15 cellular contexts compared by ENCODE assay signal in genomic region chr2:133829686-133830085, GRCh38.
DNase-seq lines count a peak whose midpoint lies in the region; ATAC-seq and TF ChIP-seq lines count a peak whose summit lies in the region.
"Had no signal": no experiment of that assay in that cellular context is flagged by ENCODE, and none has a peak within 500 bp of the region (broad histone marks: within the 10 kb centered on the region; RNA-seq: fewer than 3 reads in every experiment).

No MANE protein-coding gene starts in this region.

- POLR2A ChIA-PET in IMR-90 (lab: Charles Lee; ENCODE audit: unreplicated experiment): no interaction called here
- POLR2A ChIA-PET in activated CD4-positive, alpha-beta T cell treated with anti-CD3 and anti-CD28 coated beads for 36 hours (lab: Charles Lee): no interaction called here

- peaks cover 5% of the 10 kb centered on the region for H3K4me1 Mint-ChIP-seq in osteocyte (ENCODE audit: unreplicated experiment)
- H3K4me1 Mint-ChIP-seq in activated CD4-positive, alpha-beta T cell treated with anti-CD3 and anti-CD28 coated beads for 36 hours: no peaks in the 10 kb centered on the region
- H3K4me1 Mint-ChIP-seq: CD4-positive, alpha-beta memory T cell had no signal

- no peak for TF ChIP-seq POLR2A in IMR-90 (IDR thresholded peaks at IDR 0.05; ENCODE audit: low read depth, low read length)
- no peak for TF ChIP-seq POLR2A in tibial nerve (IDR thresholded peaks at IDR 0.05)

- no TSS peak for BruUV-seq in IMR-90 (replicated peaks; lab: Mats Ljungman, UMichigan)

- no peak for TF ChIP-seq EP300 in tibial nerve (IDR thresholded peaks at IDR 0.05)

- H3K56ac ChIP-seq in IMR-90 (ENCODE audit: extremely low read depth, insufficient read depth, low read length): no peak overlapping the region

- peaks cover 7% of the 10 kb centered on the region; the same call in 1 of the 2 replicates for H3K9me1 ChIP-seq in IMR-90 (ENCODE audit: insufficient read depth, low read length)

- H4K5ac ChIP-seq in IMR-90 (ENCODE audit: low read depth, low read length): peak overlapping the region; percentile 86; the same call in 1 of the 2 replicates

- peak overlapping the region; percentile 66; the same call in 1 of the 2 replicates for H3K23ac ChIP-seq in IMR-90 (ENCODE audit: low read depth, low read length)

- no peak for TF ChIP-seq CTCF in IMR-90 (conservative IDR thresholded peaks at IDR 0.05; ENCODE audit: low read depth, low read length)
- TF ChIP-seq CTCF in osteocyte (IDR thresholded peaks at IDR 0.05): no peak
- TF ChIP-seq CTCF in left lung (IDR thresholded peaks at IDR 0.05): no peak
- no peak for TF ChIP-seq CTCF in tibial nerve (IDR thresholded peaks at IDR 0.05)

- H3K4ac ChIP-seq in IMR-90 (ENCODE audit: low read depth, low read length): peak overlapping the region; percentile 88

- peak overlapping the region; percentile 79 for H2BK120ac ChIP-seq in IMR-90 (ENCODE audit: low read depth, low read length)

- H4K91ac ChIP-seq in IMR-90 (ENCODE audit: insufficient read depth, low read depth, low read length): peak overlapping the region; percentile 82

- H3K36me3 ChIP-seq in IMR-90 (ENCODE audit: control insufficient read depth, insufficient read depth, low read length): no peaks in the 10 kb centered on the region
- H3K36me3 ChIP-seq in left lung: no peaks in the 10 kb centered on the region
- H3K36me3 ChIP-seq in tibial nerve: no peaks in the 10 kb centered on the region
- H3K36me3 ChIP-seq: BE2C had no signal

- H3K27ac ChIP-seq in IMR-90 (ENCODE audit: insufficient read depth, low read length) (0 out of 2 replicates have a peak overlapping the region, but pooled peaks have one; percentile 26), left lung (no peak overlapping the region), tibial nerve (no peak overlapping the region)
- H3K27ac ChIP-seq: C4-2B, GM23248 had no signal

- intact Hi-C loops in IMR-90 (cut with micrococcal nuclease) (no loop called here), left lung (cut with DNase I) (no loop called here)
- intact Hi-C loops in activated CD4-positive, alpha-beta T cell treated with anti-CD3 and anti-CD28 coated beads for 36 hours (cut with DNase I, micrococcal nuclease): loop anchor here in 1 of 2 experiments (5.0 kb wide), 1 partner anchor 217 kb away; no protein-coding TSS in a partner anchor

- H4K8ac ChIP-seq in IMR-90 (ENCODE audit: low read depth in 2 of 2, low read length in 2 of 2): peak overlapping the region; percentile 3 to 81; a peak in 2 of 4 replicates

- peak overlapping the region; percentile 84 for H2AK9ac ChIP-seq in IMR-90 (replicated peaks; ENCODE audit: low read depth, low read length, poor library complexity)

- H3K4me3 Mint-ChIP-seq in osteocyte (ENCODE audit: unreplicated experiment): no peak overlapping the region
- H3K4me3 Mint-ChIP-seq in activated CD4-positive, alpha-beta T cell treated with anti-CD3 and anti-CD28 coated beads for 36 hours: no peak overlapping the region
- H3K4me3 Mint-ChIP-seq: CD4-positive, alpha-beta memory T cell had no signal

- peaks cover 7% of the 10 kb centered on the region for H3K4me1 ChIP-seq in IMR-90 (ENCODE audit: control insufficient read depth, insufficient read depth, low read length)
- no peaks in the 10 kb centered on the region for H3K4me1 ChIP-seq in left lung
- H3K4me1 ChIP-seq in tibial nerve: no peaks in the 10 kb centered on the region
- H3K4me1 ChIP-seq: BE2C had no signal

- no CpG with 5 or more reads among the region's 3 CpGs for WGBS in IMR-90 (ENCODE audit: extremely low coverage in 2 of 2, insufficient read length in 1 of 2), 2 experiments
- WGBS in tibial nerve, 2 donors: 33 to 43% methylated on average over 3 of the region's 3 CpGs

- H3K9me3 ChIP-seq in IMR-90 (ENCODE audit: control insufficient read depth, insufficient read depth, low read length) (peaks cover 2% of the 10 kb centered on the region; the same call in 1 of the 2 replicates), left lung (no peaks in the 10 kb centered on the region), tibial nerve (peaks cover 0 to 3% (median 0%) of the 10 kb centered on the region in 4 donors)
- H3K9me3 ChIP-seq: BE2C had no signal

- CTCF ChIA-PET in IMR-90 (lab: Yijun Ruan, JAX): interaction anchor here (0.6 to 1.2 kb wide), 3 partner anchors 9 to 1922 kb away, joined by 3 to 4 read pairs (median 3); no protein-coding TSS in a partner anchor
- CTCF ChIA-PET in activated CD4-positive, alpha-beta T cell treated with anti-CD3 and anti-CD28 coated beads for 36 hours (lab: Charles Lee): no interaction called here

- H3K27me3 ChIP-seq in IMR-90 (ENCODE audit: control insufficient read depth, insufficient read depth, low read length): no peaks in the 10 kb centered on the region
- H3K27me3 ChIP-seq in left lung: no peaks in the 10 kb centered on the region
- H3K27me3 ChIP-seq in tibial nerve: no peaks in the 10 kb centered on the region
- H3K27me3 ChIP-seq: BE2C had no signal

- H2BK5ac ChIP-seq in IMR-90 (ENCODE audit: low read depth, low read length, poor library complexity, severe bottlenecking): peak overlapping the region; percentile 19

- H3K27ac Mint-ChIP-seq in osteocyte (ENCODE audit: unreplicated experiment): no peak overlapping the region
- H3K27ac Mint-ChIP-seq in activated CD4-positive, alpha-beta T cell treated with anti-CD3 and anti-CD28 coated beads for 36 hours: no peak overlapping the region
- H3K27ac Mint-ChIP-seq: CD4-positive, alpha-beta memory T cell had no signal

- no peak for DNase-seq in IMR-90
- peak; percentile 83 for DNase-seq in kidney glomerular epithelial cell (lab: John Stamatoyannopoulos, UW)
- peak; percentile 10 for DNase-seq in osteocyte (ENCODE audit: extremely low spot score, unreplicated experiment)
- no peak for DNase-seq in left lung
- no peak for DNase-seq in tibial nerve (ENCODE audit: low spot score in 2 of 2)
- no peak for DNase-seq in activated CD4-positive, alpha-beta T cell treated with anti-CD3 and anti-CD28 coated beads for 36 hours
- DNase-seq: BE2C; CD4-positive, alpha-beta memory T cell; DMS153; DMS79 treated with DMSO at 0.1 percent for 48 hours; GDM1; GM23248 had no signal

- H3K4me2 ChIP-seq in IMR-90 (ENCODE audit: low read depth, low read length): no peak overlapping the region

- H3K4me3 ChIP-seq in IMR-90 (ENCODE audit: insufficient read depth, low read depth, low read length): no peak overlapping the region
- H3K4me3 ChIP-seq in left lung: no peak overlapping the region
- no peak overlapping the region for H3K4me3 ChIP-seq in tibial nerve
- H3K4me3 ChIP-seq: GM23248 had no signal

- ATAC-seq in IMR-90 (ENCODE audit: low read depth) (no peak; the same call in 1 of the 2 replicates), left lung (no peak), HG03469 (IDR thresholded peaks at IDR 0.05; ENCODE audit: unreplicated experiment) (no peak)
- ATAC-seq in activated CD4-positive, alpha-beta T cell treated with anti-CD3 and anti-CD28 coated beads for 36 hours: no peak
- ATAC-seq: HCT116 had no signal

- peak overlapping the region; percentile 89; the same call in 1 of the 2 replicates for H3K14ac ChIP-seq in IMR-90 (replicated peaks; ENCODE audit: low read depth, low read length)

- H3K9ac ChIP-seq in IMR-90 (ENCODE audit: low read depth, low read length): no peak overlapping the region
- H3K9ac ChIP-seq: GM23248 had no signal

- H3K9me3 Mint-ChIP-seq in osteocyte (ENCODE audit: unreplicated experiment): peaks cover 4% of the 10 kb centered on the region
- H3K9me3 Mint-ChIP-seq in activated CD4-positive, alpha-beta T cell treated with anti-CD3 and anti-CD28 coated beads for 36 hours (ENCODE audit: low read depth): peaks cover 2% of the 10 kb centered on the region
- H3K9me3 Mint-ChIP-seq: CD4-positive, alpha-beta memory T cell had no signal

- no peaks in the 10 kb centered on the region for H3K36me3 Mint-ChIP-seq in osteocyte (ENCODE audit: unreplicated experiment)
- no peaks in the 10 kb centered on the region for H3K36me3 Mint-ChIP-seq in activated CD4-positive, alpha-beta T cell treated with anti-CD3 and anti-CD28 coated beads for 36 hours (ENCODE audit: low read depth)
- H3K36me3 Mint-ChIP-seq: CD4-positive, alpha-beta memory T cell had no signal

- no peak for TF ChIP-seq RAD21 in IMR-90 (IDR thresholded peaks at IDR 0.05; ENCODE audit: low read length)

- dilution Hi-C loops in IMR-90 (cut with HindIII; ENCODE audit: low sequenced_read_pairs, unreplicated experiment): no loop called here

- H2BK20ac ChIP-seq in IMR-90 (ENCODE audit: low read depth, low read length): peak overlapping the region; percentile 93

- in situ Hi-C loops in IMR-90 (cut with MboI; ENCODE audit: low sequenced_read_pairs): loop anchor here (25.0 kb wide), 1 partner anchor 1167 kb away; the partner anchor contains the start of gene LYPD1

- peak overlapping the region; percentile 90 for H2BK15ac ChIP-seq in IMR-90 (ENCODE audit: low read depth, low read length)

- peak overlapping the region; percentile 60 for H2AFZ ChIP-seq in IMR-90 (replicated peaks; ENCODE audit: low read length, poor library complexity)
- H2AFZ ChIP-seq: GM23248 had no signal

- peak overlapping the region; percentile 97 for H2AK5ac ChIP-seq in IMR-90 (ENCODE audit: low read depth, low read length)

- no peaks in the 10 kb centered on the region for H3K79me1 ChIP-seq in IMR-90 (ENCODE audit: low read depth in 1 of 2, low read length in 2 of 2)

- peak overlapping the region; percentile 90 for H3K18ac ChIP-seq in IMR-90 (ENCODE audit: low read depth, low read length)

- H3K27me3 Mint-ChIP-seq in osteocyte (ENCODE audit: unreplicated experiment): no peaks in the 10 kb centered on the region
- H3K27me3 Mint-ChIP-seq in activated CD4-positive, alpha-beta T cell treated with anti-CD3 and anti-CD28 coated beads for 36 hours: peaks cover 2% of the 10 kb centered on the region

- no peaks in the 10 kb centered on the region for H4K20me1 ChIP-seq in IMR-90 (ENCODE audit: insufficient read depth, low read length)

TF ChIP-seq in IMR-90, 13 proteins besides CTCF, POLR2A, EP300 and RAD21:
- TF ChIP-seq RCOR1 (IDR thresholded peaks at IDR 0.05; ENCODE audit: insufficient replicate concordance, low read length): no peak
- TF ChIP-seq MAZ (IDR thresholded peaks at IDR 0.05; ENCODE audit: borderline replicate concordance, low read depth, low read length): no peak

Comparison
In these comparisons a context has a peak if more than half of its experiments do, and no peak if none do; other contexts are left out.
1. DNase-seq: peak in kidney glomerular epithelial cell (single experiment) and osteocyte (single experiment); none in IMR-90 (single experiment), left lung (0 of 2), tibial nerve (0 of 2) and activated CD4-positive, alpha-beta T cell treated with anti-CD3 and anti-CD28 coated beads for 36 hours (single experiment).